Comparison of ENCODE assay signal across 1 cellular context in the genomic region with DNA sequence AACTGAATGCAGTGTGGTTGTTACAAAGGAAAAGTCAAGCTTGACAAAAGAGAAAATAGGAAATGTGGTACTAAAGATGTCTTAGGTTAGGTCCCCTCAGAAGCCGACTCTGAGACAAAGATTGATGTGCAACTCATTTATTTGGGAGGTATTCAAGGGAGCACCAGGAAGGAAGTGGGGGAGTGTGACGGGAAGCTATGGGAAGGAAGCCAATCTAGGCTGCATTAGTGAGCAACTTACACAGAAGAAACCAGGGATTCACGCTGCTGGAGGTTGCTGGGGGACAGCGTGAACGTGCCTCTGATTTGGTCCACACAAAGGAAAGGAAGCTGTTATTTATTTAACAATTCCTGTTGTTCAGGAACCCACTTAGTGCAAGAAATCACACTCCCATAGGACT.
TF ChIP-seq lines count a peak whose summit lies in the region.

No MANE protein-coding gene starts in this region.

TF ChIP-seq in SK-N-SH treated with all-trans-retinoic acid at 6 μM for 48 hours, 23 proteins besides CTCF, POLR2A, EP300 and RAD21 (continued from another document):
- TF ChIP-seq, protein P1, sequence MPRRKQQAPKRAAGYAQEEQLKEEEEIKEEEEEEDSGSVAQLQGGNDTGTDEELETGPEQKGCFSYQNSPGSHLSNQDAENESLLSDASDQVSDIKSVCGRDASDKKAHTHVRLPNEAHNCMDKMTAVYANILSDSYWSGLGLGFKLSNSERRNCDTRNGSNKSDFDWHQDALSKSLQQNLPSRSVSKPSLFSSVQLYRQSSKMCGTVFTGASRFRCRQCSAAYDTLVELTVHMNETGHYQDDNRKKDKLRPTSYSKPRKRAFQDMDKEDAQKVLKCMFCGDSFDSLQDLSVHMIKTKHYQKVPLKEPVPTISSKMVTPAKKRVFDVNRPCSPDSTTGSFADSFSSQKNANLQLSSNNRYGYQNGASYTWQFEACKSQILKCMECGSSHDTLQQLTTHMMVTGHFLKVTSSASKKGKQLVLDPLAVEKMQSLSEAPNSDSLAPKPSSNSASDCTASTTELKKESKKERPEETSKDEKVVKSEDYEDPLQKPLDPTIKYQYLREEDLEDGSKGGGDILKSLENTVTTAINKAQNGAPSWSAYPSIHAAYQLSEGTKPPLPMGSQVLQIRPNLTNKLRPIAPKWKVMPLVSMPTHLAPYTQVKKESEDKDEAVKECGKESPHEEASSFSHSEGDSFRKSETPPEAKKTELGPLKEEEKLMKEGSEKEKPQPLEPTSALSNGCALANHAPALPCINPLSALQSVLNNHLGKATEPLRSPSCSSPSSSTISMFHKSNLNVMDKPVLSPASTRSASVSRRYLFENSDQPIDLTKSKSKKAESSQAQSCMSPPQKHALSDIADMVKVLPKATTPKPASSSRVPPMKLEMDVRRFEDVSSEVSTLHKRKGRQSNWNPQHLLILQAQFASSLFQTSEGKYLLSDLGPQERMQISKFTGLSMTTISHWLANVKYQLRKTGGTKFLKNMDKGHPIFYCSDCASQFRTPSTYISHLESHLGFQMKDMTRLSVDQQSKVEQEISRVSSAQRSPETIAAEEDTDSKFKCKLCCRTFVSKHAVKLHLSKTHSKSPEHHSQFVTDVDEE (CRISPR knock-in tag; IDR thresholded peaks at IDR 0.05), result no peak
- TF ChIP-seq ZNF565 (CRISPR knock-in tag; conservative IDR thresholded peaks at IDR 0.05; ENCODE audit: low read depth) (no peak), ISL1 (CRISPR knock-in tag; IDR thresholded peaks at IDR 0.05) (no peak), TOX (CRISPR knock-in tag; IDR thresholded peaks at IDR 0.05; ENCODE audit: borderline replicate concordance) (no peak), RARB (CRISPR knock-in tag; IDR thresholded peaks at IDR 0.05) (no peak), ARNTL (CRISPR knock-in tag; IDR thresholded peaks at IDR 0.05; ENCODE audit: borderline replicate concordance, low read depth) (no peak), PPARA (CRISPR knock-in tag; IDR thresholded peaks at IDR 0.05; ENCODE audit: borderline replicate concordance) (no peak), ZFP30 (CRISPR knock-in tag; IDR thresholded peaks at IDR 0.05) (no peak), ESRRG (CRISPR knock-in tag; IDR thresholded peaks at IDR 0.05) (no peak), SNAI2 (CRISPR knock-in tag; IDR thresholded peaks at IDR 0.05) (no peak)
- TF ChIP-seq, protein P2, sequence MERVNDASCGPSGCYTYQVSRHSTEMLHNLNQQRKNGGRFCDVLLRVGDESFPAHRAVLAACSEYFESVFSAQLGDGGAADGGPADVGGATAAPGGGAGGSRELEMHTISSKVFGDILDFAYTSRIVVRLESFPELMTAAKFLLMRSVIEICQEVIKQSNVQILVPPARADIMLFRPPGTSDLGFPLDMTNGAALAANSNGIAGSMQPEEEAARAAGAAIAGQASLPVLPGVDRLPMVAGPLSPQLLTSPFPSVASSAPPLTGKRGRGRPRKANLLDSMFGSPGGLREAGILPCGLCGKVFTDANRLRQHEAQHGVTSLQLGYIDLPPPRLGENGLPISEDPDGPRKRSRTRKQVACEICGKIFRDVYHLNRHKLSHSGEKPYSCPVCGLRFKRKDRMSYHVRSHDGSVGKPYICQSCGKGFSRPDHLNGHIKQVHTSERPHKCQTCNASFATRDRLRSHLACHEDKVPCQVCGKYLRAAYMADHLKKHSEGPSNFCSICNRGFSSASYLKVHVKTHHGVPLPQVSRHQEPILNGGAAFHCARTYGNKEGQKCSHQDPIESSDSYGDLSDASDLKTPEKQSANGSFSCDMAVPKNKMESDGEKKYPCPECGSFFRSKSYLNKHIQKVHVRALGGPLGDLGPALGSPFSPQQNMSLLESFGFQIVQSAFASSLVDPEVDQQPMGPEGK (CRISPR knock-in tag; IDR thresholded peaks at IDR 0.05; ENCODE audit: borderline replicate concordance), result no peak
- TF ChIP-seq, protein P3, sequence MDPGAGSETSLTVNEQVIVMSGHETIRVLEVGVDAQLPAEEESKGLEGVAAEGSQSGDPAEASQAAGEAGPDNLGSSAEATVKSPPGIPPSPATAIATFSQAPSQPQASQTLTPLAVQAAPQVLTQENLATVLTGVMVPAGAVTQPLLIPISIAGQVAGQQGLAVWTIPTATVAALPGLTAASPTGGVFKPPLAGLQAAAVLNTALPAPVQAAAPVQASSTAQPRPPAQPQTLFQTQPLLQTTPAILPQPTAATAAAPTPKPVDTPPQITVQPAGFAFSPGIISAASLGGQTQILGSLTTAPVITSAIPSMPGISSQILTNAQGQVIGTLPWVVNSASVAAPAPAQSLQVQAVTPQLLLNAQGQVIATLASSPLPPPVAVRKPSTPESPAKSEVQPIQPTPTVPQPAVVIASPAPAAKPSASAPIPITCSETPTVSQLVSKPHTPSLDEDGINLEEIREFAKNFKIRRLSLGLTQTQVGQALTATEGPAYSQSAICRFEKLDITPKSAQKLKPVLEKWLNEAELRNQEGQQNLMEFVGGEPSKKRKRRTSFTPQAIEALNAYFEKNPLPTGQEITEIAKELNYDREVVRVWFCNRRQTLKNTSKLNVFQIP (CRISPR knock-in tag; IDR thresholded peaks at IDR 0.05; ENCODE audit: borderline replicate concordance, low read depth), result no peak
TF ChIP-seq in SK-N-SH treated with all-trans-retinoic acid at 6 μM for 48 hours: peak in this region for 0.
